Comparison of ENCODE assay signal across 24 cellular contexts in the genomic region with DNA sequence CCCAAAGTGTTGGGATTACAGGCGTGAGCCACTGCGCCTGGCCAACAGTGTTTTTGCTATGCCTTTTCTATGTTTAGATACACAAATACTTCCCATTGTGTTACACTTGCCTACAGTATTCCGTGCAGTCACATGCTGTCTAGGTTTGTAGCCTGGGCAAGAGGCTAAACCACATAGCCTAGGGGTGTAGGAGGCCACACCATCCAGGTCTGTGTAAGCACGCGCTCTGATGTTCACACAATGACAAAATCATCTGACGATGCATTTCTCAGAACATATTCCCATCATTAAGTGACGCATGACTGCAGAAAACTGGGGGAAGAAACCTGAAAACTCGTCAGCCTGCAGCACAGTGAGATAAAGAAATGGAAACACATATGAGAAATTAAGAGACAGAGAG. TPM values are rescaled to one million over a fixed set of nuclear protein-coding genes. Genes with fewer than 3 reads are reported as not detected.
"Had no signal": no experiment of that assay in that cellular context is flagged by ENCODE, and none has a peak within 500 bp of the region (broad histone marks: within the 10 kb centered on the region; RNA-seq: fewer than 3 reads in every experiment).

No MANE protein-coding gene starts in this region.

- H3K4me1 Mint-ChIP-seq: IgD-negative memory B cell had no signal

- H3K27me3 Mint-ChIP-seq: IgD-negative memory B cell had no signal

- H3K4me3 ChIP-seq: K562, MG63, SK-N-MC had no signal

- H3K27ac ChIP-seq: KMS-11, RWPE1, SK-N-MC had no signal

- H3K4me3 Mint-ChIP-seq: IgD-negative memory B cell had no signal

- H3K36me3 ChIP-seq: MG63 had no signal

- DNase-seq: Kasumi-1, MG63, NCI-H1092, NCI-H1105 treated with DMSO at 0.1 percent for 48 hours, NCI-H1417 treated with DMSO at 0.1 percent for 48 hours, NCI-H146, NCI-H1694 treated with DMSO at 0.1 percent for 48 hours, NCI-H1930, NCI-H2081, NCI-H2107, NCI-H2171, NCI-H226, NCI-H446, NCI-H510A, NCI-H524 treated with DMSO at 0.1 percent for 48 hours, NCI-H69, NCI-H774, SHP77 had no signal

- H3K9me3 Mint-ChIP-seq: IgD-negative memory B cell had no signal

- H3K9me3 ChIP-seq: MG63 had no signal

RNA-seq across cellular contexts. Expression of a gene that starts 46.1 kb away (rescaled TPM):
- total RNA-seq: K562; T-helper 1 cell treated with Interleukin-12 subunit alpha and Interleukin-12 subunit beta and Interleukin-4 antibody, amounts not matched to agents 30 ng/mL and 1 ng/mL, for 36 hours had no signal
